In the genomic region with DNA sequence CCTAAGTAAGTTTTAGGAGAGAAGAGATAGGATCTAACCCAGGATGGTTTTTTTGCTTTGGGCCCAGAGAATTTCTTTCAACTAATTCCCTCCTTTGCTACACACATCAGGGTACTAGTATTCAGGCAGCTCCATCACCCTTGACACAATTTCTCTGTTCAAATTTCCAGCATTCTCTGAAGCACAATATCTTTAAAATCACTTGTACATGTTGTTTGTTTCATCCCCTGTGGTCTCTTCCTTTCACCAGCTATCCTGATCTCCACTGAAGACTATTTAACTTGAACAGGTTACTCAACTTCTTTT, we compare ENCODE assay signal across 1 cellular context.
TF ChIP-seq lines count a peak whose summit lies in the region.

No MANE protein-coding gene starts in this region.

TF ChIP-seq in GM23338, 12 proteins besides CTCF, POLR2A, EP300 and RAD21 (continued from another document):
- TF ChIP-seq ZNF462 (CRISPR knock-in tag; IDR thresholded peaks at IDR 0.05) (no peak), REST (IDR thresholded peaks at IDR 0.05; ENCODE audit: unreplicated experiment) (no peak), STAT1 (IDR thresholded peaks at IDR 0.05; ENCODE audit: unreplicated experiment) (no peak)
TF ChIP-seq in GM23338: peak in this region for 0.
